In genomic region chr5:93294184-93294583, GRCh38 we compare ENCODE assay signal across 21 cellular contexts.
A peak's percentile ranks its signal among the peaks of the same experiment; 100 is the strongest.
DNase-seq lines count a peak whose midpoint lies in the region; ATAC-seq and TF ChIP-seq lines count a peak whose summit lies in the region.
"Had no signal": no experiment of that assay in that cellular context is flagged by ENCODE, and none has a peak within 500 bp of the region (broad histone marks: within the 10 kb centered on the region; RNA-seq: fewer than 3 reads in every experiment).

No MANE protein-coding gene starts in this region.

- no peak overlapping the region for H3K27ac Mint-ChIP-seq in WTC11
- H3K27ac Mint-ChIP-seq in activated naive CD8-positive, alpha-beta T cell treated with anti-CD3 and anti-CD28 coated beads for 36 hours = no peak overlapping the region
- H3K27ac Mint-ChIP-seq: activated CD8-positive, alpha-beta T cell treated with anti-CD3 and anti-CD28 coated beads for 36 hours; activated naive CD8-positive, alpha-beta T cell treated with anti-CD3 and anti-CD28 coated beads, Interleukin-2, amount 10 ng/mL, durations not matched to agents 7 days and 5 days; activated T-cell treated with anti-CD3 and anti-CD28 coated beads, Interleukin-2, amount 50 U/mL, for 72 hours; natural killer cell had no signal

- CTCF ChIA-PET in BJ (lab: Yijun Ruan, JAX) = interaction anchor here (0.9 kb wide), 1 partner anchor 331 kb away, joined by 4 read pairs; no protein-coding TSS in a partner anchor
- CTCF ChIA-PET in WTC11 (lab: Charles Lee) = no interaction called here

- H3K4me1 ChIP-seq in foreskin keratinocyte = peaks cover 17% of the 10 kb centered on the region
- H3K4me1 ChIP-seq: prostate gland, testis had no signal

- no peaks in the 10 kb centered on the region for H3K36me3 ChIP-seq in BJ (ENCODE audit: control insufficient read depth, insufficient read depth, low read length)
- H3K36me3 ChIP-seq: prostate gland, WERI-Rb-1 had no signal

- POLR2A ChIA-PET in BJ (lab: Charles Lee) (no interaction called here), WTC11 (lab: Charles Lee) (no interaction called here)

- H3K36me3 Mint-ChIP-seq in WTC11 = no peaks in the 10 kb centered on the region
- H3K36me3 Mint-ChIP-seq in activated naive CD8-positive, alpha-beta T cell treated with anti-CD3 and anti-CD28 coated beads for 36 hours = no peaks in the 10 kb centered on the region
- H3K36me3 Mint-ChIP-seq: activated naive CD8-positive, alpha-beta T cell treated with anti-CD3 and anti-CD28 coated beads, Interleukin-2, amount 10 ng/mL, durations not matched to agents 7 days and 5 days; natural killer cell had no signal

- H3K27ac ChIP-seq in foreskin keratinocyte = peak overlapping the region; percentile 11
- H3K27ac ChIP-seq: KMS-11, prostate gland, testis, WERI-Rb-1 had no signal

- H3K4me3 ChIP-seq in BJ (ENCODE audit: low read depth, low read length) (no peak overlapping the region), lower leg skin (ENCODE audit: low read depth, poor library complexity, severe bottlenecking) (no peak overlapping the region)
- H3K4me3 ChIP-seq: prostate gland, testis had no signal

- H3K4me1 Mint-ChIP-seq in WTC11 = peaks cover 12% of the 10 kb centered on the region
- no peaks in the 10 kb centered on the region for H3K4me1 Mint-ChIP-seq in activated naive CD8-positive, alpha-beta T cell treated with anti-CD3 and anti-CD28 coated beads for 36 hours
- H3K4me1 Mint-ChIP-seq: activated naive CD8-positive, alpha-beta T cell treated with anti-CD3 and anti-CD28 coated beads, Interleukin-2, amount 10 ng/mL, durations not matched to agents 7 days and 5 days; natural killer cell had no signal

- intact Hi-C loops in lower leg skin (cut with DNase I; ENCODE audit: low total_unique reads) = no loop called here

- H3K27me3 ChIP-seq in BJ (ENCODE audit: control insufficient read depth, insufficient read depth, low read length) (no peaks in the 10 kb centered on the region), foreskin keratinocyte (no peaks in the 10 kb centered on the region)
- H3K27me3 ChIP-seq: testis had no signal

- DNase-seq in BJ (ENCODE audit: low read depth) = peak; percentile 41
- peak; percentile 20 for DNase-seq in HT1080 (ENCODE audit: low read depth)
- DNase-seq in amniotic stem cell (lab: John Stamatoyannopoulos, UW) = peak; percentile 65
- DNase-seq in foreskin keratinocyte = peak; percentile 94 to 98
- DNase-seq in WTC11 (ENCODE audit: low spot score) = no peak
- DNase-seq in lower leg skin (ENCODE audit: low spot score in 2 of 2) = no peak
- no peak for DNase-seq in activated naive CD8-positive, alpha-beta T cell treated with anti-CD3 and anti-CD28 coated beads for 36 hours
- DNase-seq: activated CD8-positive, alpha-beta T cell treated with anti-CD3 and anti-CD28 coated beads for 36 hours; activated naive CD8-positive, alpha-beta T cell treated with anti-CD3 and anti-CD28 coated beads, Interleukin-2, amount 10 ng/mL, durations not matched to agents 7 days and 5 days; activated T-cell treated with anti-CD3 and anti-CD28 coated beads, Interleukin-2, amount 50 U/mL, for 72 hours; Calu3; mesendoderm; natural killer cell; NCI-H1105 treated with DMSO at 0.1 percent for 48 hours; NCI-H2171; RPMI8226; testis; WERI-Rb-1 had no signal

- no peaks in the 10 kb centered on the region for H3K9me3 Mint-ChIP-seq in WTC11
- no peaks in the 10 kb centered on the region for H3K9me3 Mint-ChIP-seq in activated naive CD8-positive, alpha-beta T cell treated with anti-CD3 and anti-CD28 coated beads for 36 hours
- H3K9me3 Mint-ChIP-seq: activated CD8-positive, alpha-beta T cell treated with anti-CD3 and anti-CD28 coated beads for 36 hours; activated naive CD8-positive, alpha-beta T cell treated with anti-CD3 and anti-CD28 coated beads, Interleukin-2, amount 10 ng/mL, durations not matched to agents 7 days and 5 days had no signal

- H3K27me3 Mint-ChIP-seq in WTC11 (ENCODE audit: low read depth) = no peaks in the 10 kb centered on the region; the same call in 1 of the 2 replicates
- no peaks in the 10 kb centered on the region for H3K27me3 Mint-ChIP-seq in activated naive CD8-positive, alpha-beta T cell treated with anti-CD3 and anti-CD28 coated beads for 36 hours
- H3K27me3 Mint-ChIP-seq: activated naive CD8-positive, alpha-beta T cell treated with anti-CD3 and anti-CD28 coated beads, Interleukin-2, amount 10 ng/mL, durations not matched to agents 7 days and 5 days had no signal

- no peak for TF ChIP-seq CTCF in BJ (IDR thresholded peaks at IDR 0.05; ENCODE audit: insufficient read depth, low read depth, low read length)
- no peak for TF ChIP-seq CTCF in foreskin keratinocyte (conservative IDR thresholded peaks at IDR 0.05)
- TF ChIP-seq CTCF in WTC11 (IDR thresholded peaks at IDR 0.05) = no peak
- no peak for TF ChIP-seq CTCF in lower leg skin (IDR thresholded peaks at IDR 0.05)

- H3K4me3 Mint-ChIP-seq in WTC11 = no peak overlapping the region
- no peak overlapping the region for H3K4me3 Mint-ChIP-seq in activated naive CD8-positive, alpha-beta T cell treated with anti-CD3 and anti-CD28 coated beads for 36 hours
- H3K4me3 Mint-ChIP-seq: activated CD8-positive, alpha-beta T cell treated with anti-CD3 and anti-CD28 coated beads for 36 hours; activated naive CD8-positive, alpha-beta T cell treated with anti-CD3 and anti-CD28 coated beads, Interleukin-2, amount 10 ng/mL, durations not matched to agents 7 days and 5 days; activated T-cell treated with anti-CD3 and anti-CD28 coated beads, Interleukin-2, amount 50 U/mL, for 72 hours; natural killer cell had no signal

- no peak for TF ChIP-seq POLR2A in lower leg skin (IDR thresholded peaks at IDR 0.05)

- ATAC-seq in foreskin keratinocyte (peak; percentile 94), WTC11 (no peak), HG03135 (IDR thresholded peaks at IDR 0.05; ENCODE audit: unreplicated experiment) (no peak)
- ATAC-seq: activated CD8-positive, alpha-beta T cell treated with anti-CD3 and anti-CD28 coated beads for 36 hours; activated T-cell treated with anti-CD3 and anti-CD28 coated beads, Interleukin-2, amount 50 U/mL, for 72 hours; natural killer cell had no signal

TF ChIP-seq in WTC11, 78 proteins besides CTCF, POLR2A, EP300 and RAD21 (continues in another document):
- TF ChIP-seq AR (CRISPR knock-in tag; IDR thresholded peaks at IDR 0.05) (no peak), ATF2 (CRISPR knock-in tag; IDR thresholded peaks at IDR 0.05; ENCODE audit: borderline replicate concordance, low read depth) (no peak), SMAD4 (CRISPR knock-in tag; IDR thresholded peaks at IDR 0.05) (no peak)
- TF ChIP-seq, protein P1, sequence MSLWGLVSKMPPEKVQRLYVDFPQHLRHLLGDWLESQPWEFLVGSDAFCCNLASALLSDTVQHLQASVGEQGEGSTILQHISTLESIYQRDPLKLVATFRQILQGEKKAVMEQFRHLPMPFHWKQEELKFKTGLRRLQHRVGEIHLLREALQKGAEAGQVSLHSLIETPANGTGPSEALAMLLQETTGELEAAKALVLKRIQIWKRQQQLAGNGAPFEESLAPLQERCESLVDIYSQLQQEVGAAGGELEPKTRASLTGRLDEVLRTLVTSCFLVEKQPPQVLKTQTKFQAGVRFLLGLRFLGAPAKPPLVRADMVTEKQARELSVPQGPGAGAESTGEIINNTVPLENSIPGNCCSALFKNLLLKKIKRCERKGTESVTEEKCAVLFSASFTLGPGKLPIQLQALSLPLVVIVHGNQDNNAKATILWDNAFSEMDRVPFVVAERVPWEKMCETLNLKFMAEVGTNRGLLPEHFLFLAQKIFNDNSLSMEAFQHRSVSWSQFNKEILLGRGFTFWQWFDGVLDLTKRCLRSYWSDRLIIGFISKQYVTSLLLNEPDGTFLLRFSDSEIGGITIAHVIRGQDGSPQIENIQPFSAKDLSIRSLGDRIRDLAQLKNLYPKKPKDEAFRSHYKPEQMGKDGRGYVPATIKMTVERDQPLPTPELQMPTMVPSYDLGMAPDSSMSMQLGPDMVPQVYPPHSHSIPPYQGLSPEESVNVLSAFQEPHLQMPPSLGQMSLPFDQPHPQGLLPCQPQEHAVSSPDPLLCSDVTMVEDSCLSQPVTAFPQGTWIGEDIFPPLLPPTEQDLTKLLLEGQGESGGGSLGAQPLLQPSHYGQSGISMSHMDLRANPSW (CRISPR knock-in tag; conservative IDR thresholded peaks at IDR 0.05; ENCODE audit: low read depth) = no peak

Comparison
In these comparisons a context has a peak if more than half of its experiments do, and no peak if none do; other contexts are left out.
1. DNase-seq: peak in BJ (single experiment), HT1080 (single experiment), amniotic stem cell (single experiment) and foreskin keratinocyte (2 of 2); none in WTC11 (single experiment), lower leg skin (0 of 2) and activated naive CD8-positive, alpha-beta T cell treated with anti-CD3 and anti-CD28 coated beads for 36 hours (single experiment).